In genomic region chr21:38831526-38832467, GRCh38 we compare ENCODE assay signal across 8 cellular contexts. TPM values are rescaled to one million over a fixed set of nuclear protein-coding genes. Genes with fewer than 3 reads are reported as not detected.
A peak's percentile ranks its signal among the peaks of the same experiment; 100 is the strongest.
DNase-seq lines count a peak whose midpoint lies in the region; ATAC-seq, FAIRE-seq and TF ChIP-seq lines count a peak whose summit lies in the region.

No MANE protein-coding gene starts in this region.

- no peak overlapping the region for H2BK5ac ChIP-seq in H9 (ENCODE audit: insufficient read length, low read length)

- H3K4me3 Mint-ChIP-seq in natural killer cell: no peak overlapping the region
- no peak overlapping the region; a peak in 1 of 5 replicates for H3K4me3 Mint-ChIP-seq in H9

- no TSS peak for BruUV-seq in endothelial cell of umbilical vein (replicated peaks; lab: Mats Ljungman, UMichigan)

- H2BK120ac ChIP-seq in H9 (ENCODE audit: low read depth, low read length, poor library complexity, severe bottlenecking): no peak overlapping the region

- DNase-seq in Caki2 (ENCODE audit: low read depth): peak; percentile 89
- DNase-seq in SW480 (ENCODE audit: low spot score): peak; percentile 55
- DNase-seq in endothelial cell of umbilical vein (ENCODE audit: low read depth, low spot score): peak; percentile 18
- peak; percentile 40 for DNase-seq in natural killer cell
- DNase-seq in H9: no peak
- no peak for DNase-seq in GDM1 (lab: John Stamatoyannopoulos, UW)

- H3K4me3 ChIP-seq in endothelial cell of umbilical vein (replicated peaks in 1 of 3; ENCODE audit: insufficient read depth in 1 of 3, low read depth in 1 of 3, low read length in 3 of 3): no peak overlapping the region

- peak overlapping the region; percentile 38 to 74 for H3K27ac Mint-ChIP-seq in natural killer cell
- H3K27ac Mint-ChIP-seq in H9: peak overlapping the region in 1 of 3 experiments; percentile 44; a peak in 1 of 7 replicates

- H3K9me1 ChIP-seq in endothelial cell of umbilical vein (replicated peaks; ENCODE audit: control insufficient read depth, extremely low read depth, insufficient read depth, low read length): no peaks in the 10 kb centered on the region

- WGBS in H9 (ENCODE audit: extremely low coverage, insufficient read length, low lambda C conversion rate): no CpG with 5 or more reads among the region's 7 CpGs

- peak; percentile 86 for ATAC-seq in GM21360 (IDR thresholded peaks at IDR 0.05; ENCODE audit: unreplicated experiment)
- ATAC-seq in HG03565 (IDR thresholded peaks at IDR 0.05; ENCODE audit: unreplicated experiment): peak; percentile 84
- peak; percentile 88 to 93 (median 93) for ATAC-seq in natural killer cell

- H3K23ac ChIP-seq in H9 (ENCODE audit: insufficient read length, low read depth, low read length): no peak overlapping the region

- H3K27ac ChIP-seq in endothelial cell of umbilical vein (ENCODE audit: insufficient read depth, low read depth, low read length) (no peak overlapping the region), H9 (ENCODE audit: insufficient read length, low read depth, low read length) (no peak overlapping the region)

- no peaks in the 10 kb centered on the region for H3K36me3 ChIP-seq in endothelial cell of umbilical vein (ENCODE audit: control insufficient read depth in 2 of 2, extremely low read depth in 1 of 2, insufficient read depth in 2 of 2, low read length in 2 of 2)

- H3K4me1 Mint-ChIP-seq in natural killer cell (peaks cover 17 to 20% of the 10 kb centered on the region in 2 donors), H9 (peaks cover 7 to 10% of the 10 kb centered on the region in 2 experiments; a peak in 3 of 4 replicates)

- H3K79me2 ChIP-seq in endothelial cell of umbilical vein (ENCODE audit: control insufficient read depth, insufficient read depth, low read length): no peaks in the 10 kb centered on the region
- no peaks in the 10 kb centered on the region for H3K79me2 ChIP-seq in H9 (ENCODE audit: insufficient read depth, low read length)

- no peak overlapping the region for H3K18ac ChIP-seq in H9 (ENCODE audit: insufficient read length, low read depth, low read length)

- intact Hi-C loops in endothelial cell of umbilical vein (cut with micrococcal nuclease) (no loop called here), natural killer cell (cut with micrococcal nuclease) (no loop called here)

- no peak overlapping the region for H2AK5ac ChIP-seq in H9 (ENCODE audit: insufficient read length, low read length)

- dilution Hi-C loops in endothelial cell of umbilical vein (cut with MboI; ENCODE audit: extremely low pct_ligation_motif_present, low sequenced_read_pairs): no loop called here

- FAIRE-seq in endothelial cell of umbilical vein (lab: Jason Lieb, UNC): no peak

- no peak overlapping the region for H2BK15ac ChIP-seq in H9 (ENCODE audit: low read depth, low read length)

- TF ChIP-seq POLR2A in endothelial cell of umbilical vein (IDR thresholded peaks at IDR 0.05; ENCODE audit: low read depth, low read length): no peak

- no peak overlapping the region for H3K14ac ChIP-seq in H9 (ENCODE audit: insufficient read depth, low read length)

- H3T11ph ChIP-seq in H9 (ENCODE audit: low read length): no peak overlapping the region

- H3K79me1 ChIP-seq in H9 (ENCODE audit: insufficient read depth, low read depth, low read length, poor library complexity, severe bottlenecking): no peaks in the 10 kb centered on the region

- H3K27me3 Mint-ChIP-seq in natural killer cell (ENCODE audit: low read depth in 2 of 2): peaks cover 8 to 9% of the 10 kb centered on the region in 2 donors
- no peaks in the 10 kb centered on the region; the same call in 1 of the 2 replicates for H3K27me3 Mint-ChIP-seq in H9 (ENCODE audit: low read depth)

- no peak overlapping the region for H4K8ac ChIP-seq in H9 (replicated peaks; ENCODE audit: insufficient read length, low read depth, low read length)

- no peak overlapping the region for H4K5ac ChIP-seq in H9 (ENCODE audit: insufficient read length, low read depth, low read length)

- H3K4me2 ChIP-seq in endothelial cell of umbilical vein (ENCODE audit: insufficient read depth, low read length): no peak overlapping the region
- no peak overlapping the region for H3K4me2 ChIP-seq in H9 (ENCODE audit: insufficient read depth, insufficient read length, low read length)

- H4K91ac ChIP-seq in H9 (ENCODE audit: insufficient read length, low read depth, low read length): no peak overlapping the region

- in situ Hi-C loops in Caki2 (cut with HindIII; ENCODE audit: low pct_unique_long_range_greater_than_20kb, low sequenced_read_pairs): no loop called here

- H3K27me3 ChIP-seq in endothelial cell of umbilical vein (ENCODE audit: control insufficient read depth in 2 of 2, insufficient read depth in 2 of 2, low read length in 2 of 2) (no peaks in the 10 kb centered on the region), H9 (ENCODE audit: insufficient read depth, low read length) (no peaks in the 10 kb centered on the region)

- H2AFZ ChIP-seq in endothelial cell of umbilical vein (ENCODE audit: low read depth, low read length): no peak overlapping the region
- H2AFZ ChIP-seq in H9 (ENCODE audit: low read length): no peak overlapping the region

- H3K9me3 Mint-ChIP-seq in natural killer cell (no peaks in the 10 kb centered on the region), H9 (no peaks in the 10 kb centered on the region; a peak in 3 of 5 replicates)

- no peak overlapping the region for H2BK12ac ChIP-seq in H9 (ENCODE audit: insufficient read length, low read depth, low read length)

- no peaks in the 10 kb centered on the region for H3K9me3 ChIP-seq in endothelial cell of umbilical vein (replicated peaks; ENCODE audit: control insufficient read depth, insufficient read depth, low read length)
- no peaks in the 10 kb centered on the region for H3K9me3 ChIP-seq in H9 (ENCODE audit: control insufficient read depth, low read depth, low read length)

- no peaks in the 10 kb centered on the region for H3K36me3 Mint-ChIP-seq in natural killer cell
- no peaks in the 10 kb centered on the region; a peak in 1 of 7 replicates for H3K36me3 Mint-ChIP-seq in H9 (ENCODE audit: insufficient read depth in 1 of 3, low read depth in 3 of 3)

- H3K9ac ChIP-seq in endothelial cell of umbilical vein (replicated peaks; ENCODE audit: extremely low read depth, insufficient read depth, low read length) (no peak overlapping the region), H9 (ENCODE audit: extremely low read depth, insufficient read length, low read length) (no peak overlapping the region)

- no peak for TF ChIP-seq CTCF in endothelial cell of umbilical vein (IDR thresholded peaks at IDR 0.05; ENCODE audit: extremely low read depth in 1 of 2, insufficient read depth in 1 of 2, low read depth in 1 of 2, low read length in 2 of 2)
- no peak for TF ChIP-seq CTCF in natural killer cell (IDR thresholded peaks at IDR 0.05)
- TF ChIP-seq CTCF in H9 (conservative IDR thresholded peaks at IDR 0.05): no peak

- H3K56ac ChIP-seq in H9 (ENCODE audit: insufficient read length, low read depth, low read length): no peak overlapping the region

- CTCF ChIA-PET in endothelial cell of umbilical vein (lab: Charles Lee): interaction anchor here (0.6 to 1.1 kb wide), 2 partner anchors 24 to 340 kb away, joined by 3 to 7 read pairs; no protein-coding TSS in a partner anchor

- H3K4me1 ChIP-seq in endothelial cell of umbilical vein (ENCODE audit: control insufficient read depth, extremely low read depth, insufficient read depth, low read length) (no peaks in the 10 kb centered on the region), H9 (ENCODE audit: insufficient read depth, low read length) (no peaks in the 10 kb centered on the region)

- no peak overlapping the region for H3K4ac ChIP-seq in H9 (ENCODE audit: low read depth, low read length)

- H4K20me1 ChIP-seq in endothelial cell of umbilical vein (replicated peaks; ENCODE audit: control insufficient read depth, extremely low read depth, insufficient read depth, low read length) (no peaks in the 10 kb centered on the region), H9 (ENCODE audit: control insufficient read depth, insufficient read depth, insufficient read length) (no peaks in the 10 kb centered on the region)

- no peaks in the 10 kb centered on the region for H3K23me2 ChIP-seq in H9 (ENCODE audit: insufficient read length, low read depth, low read length, poor library complexity, severe bottlenecking)

- no peak overlapping the region for H2BK20ac ChIP-seq in H9 (ENCODE audit: low read depth, low read length, poor library complexity, severe bottlenecking)

- POLR2A ChIA-PET in endothelial cell of umbilical vein (lab: Charles Lee): no interaction called here

TF ChIP-seq in endothelial cell of umbilical vein, 7 proteins besides CTCF, POLR2A, EP300 and RAD21:
- no peak for TF ChIP-seq EZH2 (IDR thresholded peaks at IDR 0.05; ENCODE audit: borderline replicate concordance, low read depth, low read length, severe bottlenecking)
- TF ChIP-seq POLR2AphosphoS5 (IDR thresholded peaks at IDR 0.05; ENCODE audit: insufficient read depth, low read depth, low read length): no peak
- no peak for TF ChIP-seq FOS (IDR thresholded peaks at IDR 0.05; ENCODE audit: borderline replicate concordance, insufficient read depth, low read length)
- no peak for TF ChIP-seq MYC (IDR thresholded peaks at IDR 0.05; ENCODE audit: low read depth, low read length)
- no peak for TF ChIP-seq MAX (IDR thresholded peaks at IDR 0.05; ENCODE audit: insufficient read depth, insufficient read length)

RNA-seq across cellular contexts. Expression of gene ETS2, which starts 26.1 kb away (rescaled TPM):
- total RNA-seq in Caki2 (2014; rRNA removed; shearing (Covaris generic); ENCODE audit: low replicate concordance): 7.5 and 20.8 TPM in 2 replicates
- total RNA-seq in endothelial cell of umbilical vein (42.1 and 54.5 TPM in 2 replicates), natural killer cell (10 to 100 TPM; 10.6 to 36.9 (median 18.5) TPM), H9 (2021) (32.7 and 35.3 TPM in 2 replicates)
- polyA plus RNA-seq in endothelial cell of umbilical vein: 14.3 and 16.3 TPM in 2 replicates
- polyA plus RNA-seq in endothelial cell of umbilical vein (2011; cell fraction: cytosol; rRNA removed): 19.5 and 21.1 TPM in 2 replicates
- 38.9 and 39.4 TPM in 2 replicates for polyA plus RNA-seq in endothelial cell of umbilical vein (2011; cell fraction: nucleus; rRNA removed)
- 21.6 and 28.1 TPM in 2 replicates for polyA plus RNA-seq in endothelial cell of umbilical vein (2012)
- 22.2 and 22.3 TPM in 2 replicates for polyA minus RNA-seq in endothelial cell of umbilical vein
- polyA minus RNA-seq in endothelial cell of umbilical vein (2011; cell fraction: cytosol; rRNA and poly(A)+ RNA removed): 22.4 TPM
- 17.9 and 19.1 TPM in 2 replicates for polyA minus RNA-seq in endothelial cell of umbilical vein (2011; cell fraction: nucleus; rRNA and poly(A)+ RNA removed)

Comparison
In these comparisons a context has a peak if more than half of its experiments do, and no peak if none do; other contexts are left out.
1. DNase-seq: peak in Caki2 (single experiment), SW480 (single experiment), endothelial cell of umbilical vein (single experiment) and natural killer cell (single experiment); none in H9 (single experiment) and GDM1 (single experiment).
2. Peak in every context shown above with its lines, with median percentiles within 50 percentile points of each other: ATAC-seq.